ENCODE assay signal across 21 cellular contexts in the genomic region with DNA sequence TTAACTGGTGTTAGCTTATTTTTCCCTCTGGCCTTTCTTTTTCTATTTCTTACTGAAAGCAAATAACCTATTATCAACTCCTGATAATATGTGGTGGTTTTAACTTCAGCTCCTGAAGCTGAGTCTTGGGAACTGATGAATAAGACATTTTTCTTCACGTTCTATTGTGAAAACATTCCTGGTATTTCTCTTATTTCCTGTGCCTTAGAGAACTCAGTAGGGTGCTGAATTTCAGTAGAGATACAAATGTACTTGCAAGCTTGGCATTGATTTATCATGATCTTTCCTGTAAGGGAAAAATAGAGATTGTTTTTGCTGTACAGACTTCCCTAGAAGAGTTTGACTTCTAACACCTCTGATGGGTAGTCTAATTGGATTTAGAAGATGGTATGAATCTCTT. TPM values are rescaled to one million over a fixed set of nuclear protein-coding genes. Genes with fewer than 3 reads are reported as not detected.
DNase-seq lines count a peak whose midpoint lies in the region; ATAC-seq and TF ChIP-seq lines count a peak whose summit lies in the region.
"Had no signal": no experiment of that assay in that cellular context is flagged by ENCODE, and none has a peak within 500 bp of the region (broad histone marks: within the 10 kb centered on the region; RNA-seq: fewer than 3 reads in every experiment).

No MANE protein-coding gene starts in this region.

- TF ChIP-seq CTCF in AG10803 (conservative IDR thresholded peaks at IDR 0.05; ENCODE audit: low read length), result no peak

- CTCF ChIA-PET in activated naive CD4-positive, alpha-beta T cell treated with anti-CD3 and anti-CD28 coated beads for 36 hours (lab: Charles Lee), result no interaction called here

- peak overlapping the region; percentile 23 for H3K27ac ChIP-seq in mesodermal cell (ENCODE audit: low read depth, low read length, severe bottlenecking)
- H3K27ac ChIP-seq: BLaER1 had no signal

- no peaks in the 10 kb centered on the region for H3K4me1 Mint-ChIP-seq in effector memory CD8-positive, alpha-beta T cell (ENCODE audit: low read depth in 2 of 2)
- no peaks in the 10 kb centered on the region for H3K4me1 Mint-ChIP-seq in activated naive CD4-positive, alpha-beta T cell treated with anti-CD3 and anti-CD28 coated beads for 36 hours (ENCODE audit: low read depth)

- no peaks in the 10 kb centered on the region for H3K9me3 ChIP-seq in mesodermal cell (ENCODE audit: control insufficient read depth, low read length)
- H3K9me3 ChIP-seq: BLaER1, MG63 had no signal

- no peak overlapping the region for H3K4me3 ChIP-seq in AG10803 (ENCODE audit: low read length)
- no peak overlapping the region for H3K4me3 ChIP-seq in mesodermal cell (ENCODE audit: extremely low read depth, insufficient read depth, low read length, poor library complexity, severe bottlenecking)
- H3K4me3 ChIP-seq: BLaER1, MG63 had no signal

- H3K36me3 ChIP-seq in mesodermal cell (ENCODE audit: control insufficient read depth, insufficient read depth, low read length), result no peaks in the 10 kb centered on the region
- H3K36me3 ChIP-seq: BLaER1, MG63 had no signal

- H3K36me3 Mint-ChIP-seq in effector memory CD8-positive, alpha-beta T cell (ENCODE audit: insufficient read depth), result no peaks in the 10 kb centered on the region
- no peaks in the 10 kb centered on the region for H3K36me3 Mint-ChIP-seq in activated naive CD4-positive, alpha-beta T cell treated with anti-CD3 and anti-CD28 coated beads for 36 hours (ENCODE audit: low read depth)
- H3K36me3 Mint-ChIP-seq: CD8-positive, alpha-beta T cell had no signal

- peaks cover 0 to 11% of the 10 kb centered on the region in 2 donors for H3K9me3 Mint-ChIP-seq in effector memory CD8-positive, alpha-beta T cell
- H3K9me3 Mint-ChIP-seq in activated naive CD4-positive, alpha-beta T cell treated with anti-CD3 and anti-CD28 coated beads for 36 hours, result no peaks in the 10 kb centered on the region
- H3K9me3 Mint-ChIP-seq: CD8-positive, alpha-beta T cell had no signal

- no peak overlapping the region for H3K27ac Mint-ChIP-seq in effector memory CD8-positive, alpha-beta T cell
- H3K27ac Mint-ChIP-seq in activated naive CD4-positive, alpha-beta T cell treated with anti-CD3 and anti-CD28 coated beads for 36 hours, result no peak overlapping the region
- H3K27ac Mint-ChIP-seq: CD8-positive, alpha-beta T cell had no signal

- peaks cover 11% of the 10 kb centered on the region for H3K4me1 ChIP-seq in mesodermal cell (ENCODE audit: control insufficient read depth, insufficient read depth, low read length, poor library complexity, severe bottlenecking)

- no peak overlapping the region for H3K4me3 Mint-ChIP-seq in effector memory CD8-positive, alpha-beta T cell
- no peak overlapping the region for H3K4me3 Mint-ChIP-seq in activated naive CD4-positive, alpha-beta T cell treated with anti-CD3 and anti-CD28 coated beads for 36 hours
- H3K4me3 Mint-ChIP-seq: CD8-positive, alpha-beta T cell had no signal

- DNase-seq in AG10803 (ENCODE audit: low read depth), result peak; percentile 7
- peak; percentile 46 for DNase-seq in NCI-H460 (ENCODE audit: extremely low read depth, low read depth)
- DNase-seq in brain pericyte (ENCODE audit: low read depth, low spot score), result peak; percentile 8
- no peak for DNase-seq in effector memory CD8-positive, alpha-beta T cell
- no peak for DNase-seq in NCI-H510A (lab: John Stamatoyannopoulos, UW)
- no peak for DNase-seq in activated CD4-positive, alpha-beta T cell treated with anti-CD3 and anti-CD28 coated beads for 4 hours
- no peak for DNase-seq in activated naive CD4-positive, alpha-beta T cell treated with anti-CD3 and anti-CD28 coated beads for 36 hours
- DNase-seq: ACHN; CD8-positive, alpha-beta T cell; DMS79; IMR-90; Karpas-422; MG63; NCI-H1092; NCI-H146; NCI-H2081 treated with DMSO at 0.1 percent for 48 hours; NCI-H524 treated with DMSO at 0.1 percent for 48 hours had no signal

- intact Hi-C loops in activated naive CD4-positive, alpha-beta T cell treated with anti-CD3 and anti-CD28 coated beads for 36 hours (cut with micrococcal nuclease), result no loop called here

- no peak for ATAC-seq in effector memory CD8-positive, alpha-beta T cell (replicated peaks)
- ATAC-seq: CD8-positive, alpha-beta T cell; HCT116; Panc1 had no signal

- H3K27me3 Mint-ChIP-seq in effector memory CD8-positive, alpha-beta T cell, result no peaks in the 10 kb centered on the region
- H3K27me3 Mint-ChIP-seq in activated naive CD4-positive, alpha-beta T cell treated with anti-CD3 and anti-CD28 coated beads for 36 hours (ENCODE audit: low read depth), result no peaks in the 10 kb centered on the region

- no CpG with 5 or more reads among the region's 1 CpG for WGBS in mesodermal cell (ENCODE audit: insufficient coverage in 2 of 2), 2 experiments

RNA-seq across cellular contexts. Expression of gene DCC, which starts 52.8 kb away (rescaled TPM):
- total RNA-seq in NCI-H460 (2014; rRNA removed; shearing (Covaris generic)), result 0.03 and 0.05 TPM in 2 replicates
- polyA plus RNA-seq in NCI-H460 (2014; cell fraction: nucleus; rRNA removed), result 0.04 TPM in 1 of 2 replicates, not detected in the other
- polyA plus RNA-seq in mesodermal cell (2013, experiment 1 of 2), result 4.5 TPM
- 4.2 TPM for polyA plus RNA-seq in mesodermal cell (2013, experiment 2 of 2)
- total RNA-seq in activated naive CD4-positive, alpha-beta T cell treated with anti-CD3 and anti-CD28 coated beads for 36 hours, result not detected
- total RNA-seq: CD8-positive, alpha-beta T cell had no signal

Comparison
In these comparisons a context has a peak if more than half of its experiments do, and no peak if none do; other contexts are left out.
1. DNase-seq: peak in AG10803 (single experiment), NCI-H460 (single experiment) and brain pericyte (single experiment); none in effector memory CD8-positive, alpha-beta T cell (0 of 3), NCI-H510A (single experiment), activated CD4-positive, alpha-beta T cell treated with anti-CD3 and anti-CD28 coated beads for 4 hours (0 of 2) and activated naive CD4-positive, alpha-beta T cell treated with anti-CD3 and anti-CD28 coated beads for 36 hours (single experiment).